In the genomic region with DNA sequence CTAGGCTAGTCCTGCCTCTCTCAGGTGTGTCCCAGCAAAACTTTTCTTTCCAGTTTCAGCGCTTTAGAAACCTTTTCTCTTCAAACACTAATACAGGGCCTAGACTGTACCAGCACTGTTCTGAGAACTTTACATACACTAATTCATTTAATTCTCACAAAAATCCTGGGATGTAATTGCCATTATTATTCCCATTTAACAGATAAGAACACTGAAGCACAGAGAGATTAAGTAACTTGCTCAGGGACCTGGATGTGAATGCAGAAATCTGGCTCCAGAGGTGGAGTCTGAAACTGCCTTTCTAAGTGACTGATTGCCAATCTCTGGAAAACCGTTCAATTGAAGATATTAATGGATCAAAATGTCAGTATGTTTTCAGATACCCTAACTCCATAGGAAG, we compare ENCODE assay signal across 1 cellular context.
A peak's percentile ranks its signal among the peaks of the same experiment; 100 is the strongest.
TF ChIP-seq lines count a peak whose summit lies in the region.

No MANE protein-coding gene starts in this region.

TF ChIP-seq in HepG2, 621 proteins besides CTCF, POLR2A, EP300 and RAD21:
- TF ChIP-seq, protein P1, sequence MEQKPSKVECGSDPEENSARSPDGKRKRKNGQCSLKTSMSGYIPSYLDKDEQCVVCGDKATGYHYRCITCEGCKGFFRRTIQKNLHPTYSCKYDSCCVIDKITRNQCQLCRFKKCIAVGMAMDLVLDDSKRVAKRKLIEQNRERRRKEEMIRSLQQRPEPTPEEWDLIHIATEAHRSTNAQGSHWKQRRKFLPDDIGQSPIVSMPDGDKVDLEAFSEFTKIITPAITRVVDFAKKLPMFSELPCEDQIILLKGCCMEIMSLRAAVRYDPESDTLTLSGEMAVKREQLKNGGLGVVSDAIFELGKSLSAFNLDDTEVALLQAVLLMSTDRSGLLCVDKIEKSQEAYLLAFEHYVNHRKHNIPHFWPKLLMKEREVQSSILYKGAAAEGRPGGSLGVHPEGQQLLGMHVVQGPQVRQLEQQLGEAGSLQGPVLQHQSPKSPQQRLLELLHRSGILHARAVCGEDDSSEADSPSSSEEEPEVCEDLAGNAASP (CRISPR knock-in tag; IDR thresholded peaks at IDR 0.05; ENCODE audit: borderline replicate concordance), result no peak
- TF ChIP-seq ZNF629 (CRISPR knock-in tag; conservative IDR thresholded peaks at IDR 0.05) (peak; percentile 77), DNMT3B (CRISPR knock-in tag; conservative IDR thresholded peaks at IDR 0.05) (no peak), CAMTA2 (CRISPR knock-in tag; IDR thresholded peaks at IDR 0.05; ENCODE audit: borderline replicate concordance) (no peak)
